ENCODE assay signal across 20 cellular contexts in the genomic region with DNA sequence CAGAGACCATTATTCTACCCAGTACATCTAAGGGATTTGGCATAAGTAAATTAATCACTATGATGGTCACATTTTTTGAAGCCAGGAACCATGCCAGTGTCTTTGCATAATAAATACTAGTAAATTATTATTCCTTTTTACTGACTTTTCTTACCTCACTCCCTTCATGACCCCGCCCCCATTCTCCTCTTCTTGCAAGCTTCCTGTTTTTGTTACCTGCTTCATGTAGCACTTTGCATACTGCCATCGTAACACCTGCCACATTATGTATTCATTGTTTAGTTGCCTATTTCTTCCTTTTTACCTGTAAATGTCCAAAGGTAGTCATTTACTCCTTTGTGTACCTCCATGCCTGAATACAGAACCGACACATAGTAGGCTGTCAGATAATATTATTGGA.
"Had no signal": no experiment of that assay in that cellular context is flagged by ENCODE, and none has a peak within 500 bp of the region (broad histone marks: within the 10 kb centered on the region; RNA-seq: fewer than 3 reads in every experiment).

No MANE protein-coding gene starts in this region.

- DNase-seq: effector CD8-positive, alpha-beta T cell; foreskin melanocyte; heart left ventricle; hippocampal formation; kidney glomerular epithelial cell; mammary epithelial cell; mucosa of descending colon; naive thymus-derived CD8-positive, alpha-beta T cell; psoas muscle; spleen; stimulated activated CD4-positive, alpha-beta T cell treated with anti-CD3 and anti-CD28 coated beads, Interleukin-15, amount 100 ng/mL, for 24 hours; stimulated activated CD4-positive, alpha-beta T cell treated with anti-CD3 and anti-CD28 coated beads, Interleukin-1b, Interleukin-23, amount 100 ng/mL, for 48 hours; stimulated activated CD4-positive, alpha-beta T cell treated with anti-CD3 and anti-CD28 coated beads, Interleukin-4, amount 100 ng/mL, for 24 hours; stimulated activated naive B cell treated with anti-CD40 and anti-IgM and Interleukin-4, amounts not matched to agents 10 μg/mL and 1 μg/mL and 100 μg/mL, for 72 hours; stimulated activated naive CD8-positive, alpha-beta T cell treated with anti-CD3 and anti-CD28 coated beads, Interleukin-15, amount 100 ng/mL, for 72 hours; testis; upper lobe of right lung had no signal

- H3K36me3 ChIP-seq: heart left ventricle, neutrophil, spleen, tibial nerve, upper lobe of right lung, vagina had no signal

- H3K27me3 ChIP-seq: heart left ventricle, neutrophil, spleen, testis, tibial nerve, upper lobe of right lung, vagina had no signal

- H3K4me3 ChIP-seq: heart left ventricle, mucosa of descending colon, psoas muscle, spleen, testis, tibial nerve, upper lobe of right lung, vagina had no signal
